20 cellular contexts compared by ENCODE assay signal in the genomic region with DNA sequence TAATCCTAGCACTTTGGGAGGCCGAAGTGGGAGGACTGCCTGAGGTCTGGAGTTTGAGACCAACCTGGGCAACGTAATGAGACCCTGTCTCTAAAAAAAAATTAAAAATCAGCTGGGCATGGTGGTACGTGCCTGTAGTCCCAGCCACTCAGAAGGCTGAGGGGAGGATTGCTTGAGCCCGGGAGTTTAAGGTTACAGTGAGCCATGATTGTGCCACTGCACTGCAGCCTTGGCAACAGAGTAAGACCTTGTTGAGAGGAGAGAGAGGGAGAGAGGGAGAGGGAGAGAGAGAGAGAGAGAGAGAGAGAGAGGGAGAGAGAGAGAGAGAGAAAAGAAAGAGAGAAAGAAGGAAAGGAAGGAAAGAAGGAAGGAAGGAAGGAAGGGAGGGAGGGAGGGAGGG.
DNase-seq lines count a peak whose midpoint lies in the region; ATAC-seq, FAIRE-seq and TF ChIP-seq lines count a peak whose summit lies in the region.
"Had no signal": no experiment of that assay in that cellular context is flagged by ENCODE, and none has a peak within 500 bp of the region (broad histone marks: within the 10 kb centered on the region; RNA-seq: fewer than 3 reads in every experiment).

No MANE protein-coding gene starts in this region.

- TF ChIP-seq POLR2A in body of pancreas (IDR thresholded peaks at IDR 0.05) (no peak), spleen (IDR thresholded peaks at IDR 0.05) (no peak)

- H3K27ac ChIP-seq in body of pancreas (peak overlapping the region in 3 of 4 donors; percentile 0 to 51 (median 24)), kidney (ENCODE audit: low read depth in 2 of 2, low read length in 2 of 2) (peak overlapping the region; percentile 73 to 75), spleen (peak overlapping the region in 6 of 8 donors; percentile 32 to 79 (median 72))
- H3K27ac ChIP-seq: BLaER1 had no signal

- H3K36me3 ChIP-seq in body of pancreas (replicated peaks in 1 of 2; ENCODE audit: insufficient read depth in 1 of 2, low read depth in 2 of 2), result no peaks in the 10 kb centered on the region
- no peaks in the 10 kb centered on the region for H3K36me3 ChIP-seq in kidney (ENCODE audit: control insufficient read depth in 1 of 2, insufficient read depth in 2 of 2, low read length in 2 of 2)
- no peaks in the 10 kb centered on the region for H3K36me3 ChIP-seq in spleen
- H3K36me3 ChIP-seq: BE2C had no signal

- ATAC-seq in body of pancreas (no peak), GM19023 (IDR thresholded peaks at IDR 0.05; ENCODE audit: unreplicated experiment) (no peak), HG03342 (IDR thresholded peaks at IDR 0.05; ENCODE audit: unreplicated experiment) (no peak)

- H3K4me3 ChIP-seq in body of pancreas (no peak overlapping the region), kidney (ENCODE audit: low read length in 2 of 2) (no peak overlapping the region), spleen (no peak overlapping the region)
- H3K4me3 ChIP-seq: BLaER1 had no signal

- H3K9ac ChIP-seq in kidney (ENCODE audit: low read length in 2 of 2), result no peak overlapping the region
- H3K9ac ChIP-seq: BLaER1 had no signal

- no peak for DNase-seq in body of pancreas
- no peak for DNase-seq in kidney
- no peak for DNase-seq in spleen
- no peak for DNase-seq in DMS 273 treated with DMSO at 0.1 percent for 48 hours (lab: John Stamatoyannopoulos, UW)
- DNase-seq: 8988T; ACHN; BE2C; C1 segment of cervical spinal cord; CD4-positive, alpha-beta memory T cell; CD4-positive, CD25-positive, alpha-beta regulatory T cell; CD8-positive, alpha-beta memory T cell; COR-L47; DMS79 treated with DMSO at 0.1 percent for 48 hours; GF-D8 had no signal

- peaks cover 74% of the 10 kb centered on the region for H3K4me1 ChIP-seq in body of pancreas
- peaks cover 12 to 24% of the 10 kb centered on the region in 2 donors for H3K4me1 ChIP-seq in kidney (ENCODE audit: control insufficient read depth in 1 of 2, insufficient read depth in 1 of 2, low read depth in 1 of 2, low read length in 2 of 2)
- H3K4me1 ChIP-seq in spleen, result peaks cover 3 to 67% (median 22%) of the 10 kb centered on the region in 6 donors
- H3K4me1 ChIP-seq: BE2C had no signal

- no peak for FAIRE-seq in kidney (lab: Jason Lieb, UNC)
- FAIRE-seq: A204.1, G401.6, GM12891 had no signal

- H3K27me3 ChIP-seq in body of pancreas (no peaks in the 10 kb centered on the region), spleen (replicated peaks in 1 of 7) (no peaks in the 10 kb centered on the region)
- H3K27me3 ChIP-seq: BE2C, BLaER1 had no signal

- 97 to 98% methylated on average over 4 of the region's 4 CpGs for WGBS in body of pancreas, 2 donors
- WGBS in spleen, 5 donors, result 88 to 92% (median 91%) methylated on average over 4 of the region's 4 CpGs

- H3K9me3 ChIP-seq in body of pancreas, result no peaks in the 10 kb centered on the region
- H3K9me3 ChIP-seq in kidney (ENCODE audit: control insufficient read depth in 1 of 2, low read length in 2 of 2), result no peaks in the 10 kb centered on the region
- H3K9me3 ChIP-seq in spleen, result no peaks in the 10 kb centered on the region
- H3K9me3 ChIP-seq: BE2C had no signal

- intact Hi-C loops in body of pancreas (cut with DNase I) (no loop called here), kidney (cut with DNase I) (no loop called here), spleen (cut with DNase I; ENCODE audit: low total_unique reads) (no loop called here)

- no peak for TF ChIP-seq CTCF in body of pancreas (IDR thresholded peaks at IDR 0.05)
- TF ChIP-seq CTCF in kidney (IDR thresholded peaks at IDR 0.05; ENCODE audit: borderline replicate concordance, extremely low read depth, insufficient read depth), result no peak
- no peak for TF ChIP-seq CTCF in spleen (IDR thresholded peaks at IDR 0.05 in 8 of 11, conservative IDR thresholded peaks at IDR 0.05 in 3 of 11)

Comparison
In these comparisons a context has a peak if more than half of its experiments do, and no peak if none do; other contexts are left out.
1. H3K27ac ChIP-seq: peak in every context shown above with its lines; median percentile 74 in kidney; 72 in spleen; 24 in body of pancreas.